13 cellular contexts compared by ENCODE assay signal in the genomic region with DNA sequence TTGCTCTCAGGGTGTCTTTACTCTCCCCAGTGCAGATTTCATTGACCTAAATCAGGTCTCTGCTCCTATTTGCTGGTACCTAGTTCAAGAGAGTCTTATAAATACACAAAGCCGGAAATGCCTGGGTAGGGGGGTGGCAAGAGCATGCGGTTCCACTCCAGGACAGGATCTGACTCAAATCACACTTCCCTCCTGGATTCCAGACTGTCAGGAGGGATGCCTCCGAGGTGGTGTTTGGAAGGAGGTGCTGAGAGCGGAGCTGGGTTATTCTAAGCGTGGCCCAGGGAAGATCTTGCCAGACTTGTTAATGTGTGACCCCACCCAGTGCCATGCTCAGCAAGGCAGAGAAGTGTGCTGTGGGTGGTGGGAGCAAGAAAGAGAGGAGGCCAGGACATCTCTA. TPM values are rescaled to one million over a fixed set of nuclear protein-coding genes. Genes with fewer than 3 reads are reported as not detected.
A peak's percentile ranks its signal among the peaks of the same experiment; 100 is the strongest.
DNase-seq lines count a peak whose midpoint lies in the region; ATAC-seq, FAIRE-seq and TF ChIP-seq lines count a peak whose summit lies in the region.
"Had no signal": no experiment of that assay in that cellular context is flagged by ENCODE, and none has a peak within 500 bp of the region (broad histone marks: within the 10 kb centered on the region; RNA-seq: fewer than 3 reads in every experiment).

No MANE protein-coding gene starts in this region.

- intact Hi-C loops in colonic mucosa (cut with DNase I) = no loop called here
- intact Hi-C loops in left colon (cut with DNase I, micrococcal nuclease) = loop anchor here in 1 of 2 donors (10.0 kb wide), 1 partner anchor 55 kb away; the partner anchor contains the start of gene B4GALNT3

- TF ChIP-seq POLR2A in GM12892 (IDR thresholded peaks at IDR 0.05; ENCODE audit: low read depth, low read length) = no peak

- no peaks in the 10 kb centered on the region for H3K36me3 ChIP-seq in colonic mucosa
- H3K36me3 ChIP-seq: tibial artery had no signal

- peak overlapping the region; percentile 94 for H3K27ac ChIP-seq in colonic mucosa
- H3K27ac ChIP-seq: tibial artery had no signal

- no peaks in the 10 kb centered on the region for H3K27me3 ChIP-seq in colonic mucosa
- H3K27me3 ChIP-seq: tibial artery had no signal

- FAIRE-seq in GM12892 (lab: Jason Lieb, UNC) = no peak
- FAIRE-seq: islet of Langerhans had no signal

- no peak for TF ChIP-seq CTCF in colonic mucosa (IDR thresholded peaks at IDR 0.05)

- H3K27me3 Mint-ChIP-seq in immature natural killer cell (ENCODE audit: low read depth in 3 of 3) = peaks cover 2 to 9% (median 8%) of the 10 kb centered on the region in 3 donors

- peaks cover 0 to 5% of the 10 kb centered on the region in 2 donors for H3K4me1 Mint-ChIP-seq in immature natural killer cell

- H3K4me1 ChIP-seq in colonic mucosa = peaks cover 9% of the 10 kb centered on the region

- DNase-seq in 8988T = peak; percentile 23
- peak; percentile 53 for DNase-seq in HPDE6-E6E7 (ENCODE audit: extremely low spot score)
- peak; percentile 64 for DNase-seq in colonic mucosa
- DNase-seq in left colon = peak in 1 of 2 donors; percentile 40
- no peak for DNase-seq in HuH-7.5 (ENCODE audit: low spot score)
- DNase-seq in immature natural killer cell = no peak
- no peak for DNase-seq in GM12892 (ENCODE audit: insufficient read length)
- DNase-seq in NCI-H2227 (lab: John Stamatoyannopoulos, UW; ENCODE audit: unreplicated experiment) = no peak
- DNase-seq: SIG-M5, tibial artery had no signal

- peak overlapping the region; percentile 19 to 74 for H3K9ac ChIP-seq in colonic mucosa (ENCODE audit: low read depth in 2 of 2, low read length in 2 of 2)

- peaks cover 0 to 4% (median 0%) of the 10 kb centered on the region in 3 donors for H3K36me3 Mint-ChIP-seq in immature natural killer cell
- H3K36me3 Mint-ChIP-seq: brain had no signal

- no peak overlapping the region for H3K4me3 Mint-ChIP-seq in immature natural killer cell
- H3K4me3 Mint-ChIP-seq: brain had no signal

- no peak overlapping the region for H3K4me3 ChIP-seq in colonic mucosa
- H3K4me3 ChIP-seq: tibial artery had no signal

- no peaks in the 10 kb centered on the region for H3K9me3 ChIP-seq in colonic mucosa
- H3K9me3 ChIP-seq: tibial artery had no signal

- no peak overlapping the region for H3K27ac Mint-ChIP-seq in immature natural killer cell

- ATAC-seq in left colon = peak; percentile 47

- H3K9me3 Mint-ChIP-seq in immature natural killer cell = peaks cover 0 to 3% (median 0%) of the 10 kb centered on the region in 6 donors

RNA-seq across cellular contexts. Expression of gene B4GALNT3, which starts 49.8 kb away (rescaled TPM):
- total RNA-seq in colonic mucosa (10 to 100 TPM; 73.7 to 84.0 TPM), left colon (100 to 1,000 TPM; 131 to 143 TPM)
- 10 to 100 TPM in 1 of 3 donors, 1 to 10 TPM in 1, under 1 TPM in 1; 0.03 to 13.1 (median 1.2) TPM for polyA plus RNA-seq in immature natural killer cell
- polyA plus RNA-seq in GM12892 (2012; ENCODE audit: missing spikeins) = 0.55 TPM
- polyA plus RNA-seq: BJ had no signal

Comparison
In these comparisons a context has a peak if more than half of its experiments do, and no peak if none do; other contexts are left out.
1. DNase-seq: peak in 8988T (single experiment), HPDE6-E6E7 (single experiment) and colonic mucosa (single experiment); none in HuH-7.5 (single experiment), immature natural killer cell (0 of 3), GM12892 (single experiment) and NCI-H2227 (single experiment).